9 cellular contexts compared by ENCODE assay signal in the genomic region with DNA sequence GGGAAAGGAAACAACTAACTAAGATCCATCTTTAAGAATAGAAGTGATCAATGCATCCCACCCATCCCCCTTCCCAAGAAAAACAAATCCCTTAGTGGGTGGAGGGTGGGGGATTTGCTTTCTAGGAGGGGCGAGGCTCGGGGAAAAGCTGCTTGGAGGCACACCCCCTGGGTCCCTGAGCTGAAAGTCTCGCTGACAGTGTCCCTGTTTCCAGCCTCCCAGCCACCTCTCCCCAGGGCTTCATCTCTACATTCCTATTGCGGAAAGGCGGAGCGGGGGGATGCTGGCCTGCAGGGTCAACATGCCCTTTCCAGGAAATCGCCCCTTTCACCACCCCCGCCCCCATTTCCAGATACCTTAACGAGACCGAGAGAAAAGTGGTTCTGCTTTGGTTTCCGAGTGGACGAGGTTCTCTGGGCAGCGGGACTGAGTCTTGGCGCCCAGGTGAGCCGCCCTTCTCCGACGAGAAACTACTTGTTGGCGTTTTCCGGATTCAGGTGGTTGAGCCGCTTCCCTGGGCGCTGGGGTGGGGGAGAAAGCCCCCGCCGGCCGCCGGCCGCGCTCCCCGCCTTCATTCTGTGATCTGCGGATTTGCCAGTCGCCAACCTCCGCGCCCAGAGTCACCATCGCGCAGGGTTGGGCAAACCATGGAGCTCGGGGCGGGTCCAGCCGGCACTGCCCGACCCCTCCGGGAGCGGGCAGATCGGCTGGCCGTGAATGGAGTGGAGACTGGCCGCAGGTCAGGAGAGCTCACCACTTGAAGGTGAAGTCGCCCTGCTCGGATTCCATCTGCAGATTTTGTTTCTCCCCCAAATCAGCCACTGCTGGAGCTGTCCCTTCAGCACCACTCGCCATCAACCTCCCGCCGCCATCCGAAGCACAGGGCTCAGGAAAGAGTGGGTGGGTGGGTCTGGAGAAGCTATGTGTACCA. TPM values are rescaled to one million over a fixed set of nuclear protein-coding genes. Genes with fewer than 3 reads are reported as not detected.
DNase-seq lines count a peak whose midpoint lies in the region; ATAC-seq, FAIRE-seq and TF ChIP-seq lines count a peak whose summit lies in the region.
"Had no signal": no experiment of that assay in that cellular context is flagged by ENCODE, and none has a peak within 500 bp of the region (broad histone marks: within the 10 kb centered on the region; RNA-seq: fewer than 3 reads in every experiment).

No MANE protein-coding gene starts in this region.

- H3K27ac ChIP-seq in A549: no peak overlapping the region

- TF ChIP-seq RAD21 in A549 (conservative IDR thresholded peaks at IDR 0.05 in 1 of 2, IDR thresholded peaks at IDR 0.05 in 1 of 2): no peak

- no peaks in the 10 kb centered on the region for H3K9me3 ChIP-seq in A549

- DNase-seq in A549 (ENCODE audit: low read depth in 1 of 2, low spot score in 1 of 2): peak in 1 of 2 experiments; percentile 9
- peak; percentile 5 for DNase-seq in HK-2 (ENCODE audit: unreplicated experiment)
- DNase-seq in activated naive CD8-positive, alpha-beta T cell treated with anti-CD3 and anti-CD28 coated beads, Interleukin-2, amount 50 U/mL, for 24 hours: peak; percentile 16
- DNase-seq in kidney epithelial cell (ENCODE audit: low read depth): no peak
- DNase-seq in NCI-H2196 treated with DMSO at 0.1 percent for 48 hours (lab: John Stamatoyannopoulos, UW; ENCODE audit: unreplicated experiment): no peak
- no peak for DNase-seq in MV-4-11 (lab: John Stamatoyannopoulos, UW)
- no peak for DNase-seq in GM19238 (ENCODE audit: insufficient read length, low spot score)

- H3K4me1 ChIP-seq in A549: no peaks in the 10 kb centered on the region

- 41% methylated on average over 38 of the region's 49 CpGs for WGBS in A549 (ENCODE audit: missing lambda C conversion rate)

- no peaks in the 10 kb centered on the region for H3K36me3 Mint-ChIP-seq in activated naive CD8-positive, alpha-beta T cell treated with anti-CD3 and anti-CD28 coated beads, Interleukin-2, amount 50 U/mL, for 24 hours (ENCODE audit: low read depth)

- TF ChIP-seq POLR2A in A549 (IDR thresholded peaks at IDR 0.05; ENCODE audit: low read length): no peak

- no peak overlapping the region for H3K4me3 Mint-ChIP-seq in activated naive CD8-positive, alpha-beta T cell treated with anti-CD3 and anti-CD28 coated beads, Interleukin-2, amount 50 U/mL, for 24 hours

- peaks cover 7% of the 10 kb centered on the region for H3K4me1 Mint-ChIP-seq in activated naive CD8-positive, alpha-beta T cell treated with anti-CD3 and anti-CD28 coated beads, Interleukin-2, amount 50 U/mL, for 24 hours

- TF ChIP-seq CTCF in A549 (IDR thresholded peaks at IDR 0.05) (no peak), kidney epithelial cell (IDR thresholded peaks at IDR 0.05; ENCODE audit: insufficient read depth, low read length, poor library complexity, severe bottlenecking) (no peak)

- POLR2A ChIA-PET in A549 (lab: Yijun Ruan, JAX): no interaction called here

- peaks cover 29% of the 10 kb centered on the region for H3K27me3 ChIP-seq in kidney epithelial cell (ENCODE audit: control insufficient read depth, insufficient read depth, low read length)

- peak overlapping the region; percentile 56 for H3K4me2 ChIP-seq in A549

- no peak overlapping the region for H3K27ac Mint-ChIP-seq in activated naive CD8-positive, alpha-beta T cell treated with anti-CD3 and anti-CD28 coated beads, Interleukin-2, amount 50 U/mL, for 24 hours

- ATAC-seq in A549 (peak; percentile 65 to 74), GM18858 (IDR thresholded peaks at IDR 0.05; ENCODE audit: unreplicated experiment) (no peak)
- ATAC-seq in activated naive CD8-positive, alpha-beta T cell treated with anti-CD3 and anti-CD28 coated beads, Interleukin-2, amount 50 U/mL, for 24 hours: no peak

- H3K4me3 ChIP-seq in A549: no peak overlapping the region
- peak overlapping the region; percentile 5 for H3K4me3 ChIP-seq in kidney epithelial cell (ENCODE audit: low read depth, low read length)

- H3K36me3 ChIP-seq in kidney epithelial cell (ENCODE audit: control insufficient read depth, insufficient read depth, low read length): no peaks in the 10 kb centered on the region

- no peaks in the 10 kb centered on the region for H3K9me3 Mint-ChIP-seq in activated naive CD8-positive, alpha-beta T cell treated with anti-CD3 and anti-CD28 coated beads, Interleukin-2, amount 50 U/mL, for 24 hours

- CTCF ChIA-PET in A549 (lab: Yijun Ruan, JAX): interaction anchor here (0.6 kb wide), 2 partner anchors 213 to 516 kb away, joined by 3 read pairs; no protein-coding TSS in a partner anchor

- no peak for TF ChIP-seq EP300 in A549 (IDR thresholded peaks at IDR 0.05)

- FAIRE-seq in A549 (lab: Jason Lieb, UNC): no peak

- H3K27me3 Mint-ChIP-seq in activated naive CD8-positive, alpha-beta T cell treated with anti-CD3 and anti-CD28 coated beads, Interleukin-2, amount 50 U/mL, for 24 hours: peaks cover 49% of the 10 kb centered on the region

TF ChIP-seq in A549, 52 proteins besides CTCF, POLR2A, EP300 and RAD21:
- TF ChIP-seq, protein P1, sequence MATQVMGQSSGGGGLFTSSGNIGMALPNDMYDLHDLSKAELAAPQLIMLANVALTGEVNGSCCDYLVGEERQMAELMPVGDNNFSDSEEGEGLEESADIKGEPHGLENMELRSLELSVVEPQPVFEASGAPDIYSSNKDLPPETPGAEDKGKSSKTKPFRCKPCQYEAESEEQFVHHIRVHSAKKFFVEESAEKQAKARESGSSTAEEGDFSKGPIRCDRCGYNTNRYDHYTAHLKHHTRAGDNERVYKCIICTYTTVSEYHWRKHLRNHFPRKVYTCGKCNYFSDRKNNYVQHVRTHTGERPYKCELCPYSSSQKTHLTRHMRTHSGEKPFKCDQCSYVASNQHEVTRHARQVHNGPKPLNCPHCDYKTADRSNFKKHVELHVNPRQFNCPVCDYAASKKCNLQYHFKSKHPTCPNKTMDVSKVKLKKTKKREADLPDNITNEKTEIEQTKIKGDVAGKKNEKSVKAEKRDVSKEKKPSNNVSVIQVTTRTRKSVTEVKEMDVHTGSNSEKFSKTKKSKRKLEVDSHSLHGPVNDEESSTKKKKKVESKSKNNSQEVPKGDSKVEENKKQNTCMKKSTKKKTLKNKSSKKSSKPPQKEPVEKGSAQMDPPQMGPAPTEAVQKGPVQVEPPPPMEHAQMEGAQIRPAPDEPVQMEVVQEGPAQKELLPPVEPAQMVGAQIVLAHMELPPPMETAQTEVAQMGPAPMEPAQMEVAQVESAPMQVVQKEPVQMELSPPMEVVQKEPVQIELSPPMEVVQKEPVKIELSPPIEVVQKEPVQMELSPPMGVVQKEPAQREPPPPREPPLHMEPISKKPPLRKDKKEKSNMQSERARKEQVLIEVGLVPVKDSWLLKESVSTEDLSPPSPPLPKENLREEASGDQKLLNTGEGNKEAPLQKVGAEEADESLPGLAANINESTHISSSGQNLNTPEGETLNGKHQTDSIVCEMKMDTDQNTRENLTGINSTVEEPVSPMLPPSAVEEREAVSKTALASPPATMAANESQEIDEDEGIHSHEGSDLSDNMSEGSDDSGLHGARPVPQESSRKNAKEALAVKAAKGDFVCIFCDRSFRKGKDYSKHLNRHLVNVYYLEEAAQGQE (IDR thresholded peaks at IDR 0.05): peak; percentile 82
- TF ChIP-seq ZFP36 (IDR thresholded peaks at IDR 0.05; ENCODE audit: borderline replicate concordance, partially characterized antibody): no peak
TF ChIP-seq in A549: peak in this region for 1.

RNA-seq across cellular contexts. Expression of a gene that starts 0.5 kb away (rescaled TPM):
- not detected in 2 replicates for polyA plus RNA-seq in A549 (2011; rRNA removed)
- not detected in 2 replicates for polyA plus RNA-seq in A549 (2012; cell fraction: cytosol; rRNA removed)
- polyA plus RNA-seq in A549 (2012; cell fraction: nucleus; rRNA removed): not detected in 2 replicates
- not detected in 3 replicates for polyA plus RNA-seq in A549 (2017; fragmentation: RNase III; extraction: RNeasy Plus Mini Kit Qiagen cat#74134 plus additional on column Dnase treatment)
- polyA minus RNA-seq in A549 (2011; rRNA and poly(A)+ RNA removed): not detected in 2 replicates
- 0.14 TPM in 1 of 2 replicates, not detected in the other for total RNA-seq in kidney epithelial cell
- total RNA-seq: pulmonary artery endothelial cell had no signal

Comparison
In these comparisons a context has a peak if more than half of its experiments do, and no peak if none do; other contexts are left out.
1. ATAC-seq: peak in A549 (2 of 2); none in activated naive CD8-positive, alpha-beta T cell treated with anti-CD3 and anti-CD28 coated beads, Interleukin-2, amount 50 U/mL, for 24 hours (single experiment) and GM18858 (single experiment).
2. DNase-seq: peak in HK-2 (single experiment) and activated naive CD8-positive, alpha-beta T cell treated with anti-CD3 and anti-CD28 coated beads, Interleukin-2, amount 50 U/mL, for 24 hours (single experiment); none in kidney epithelial cell (single experiment), NCI-H2196 treated with DMSO at 0.1 percent for 48 hours (single experiment), MV-4-11 (single experiment) and GM19238 (single experiment).